ENCODE assay signal across 15 cellular contexts in genomic region chr6:154295733-154296132, GRCh38.
A peak's percentile ranks its signal among the peaks of the same experiment; 100 is the strongest.
DNase-seq lines count a peak whose midpoint lies in the region; ATAC-seq, FAIRE-seq and TF ChIP-seq lines count a peak whose summit lies in the region.
"Had no signal": no experiment of that assay in that cellular context is flagged by ENCODE, and none has a peak within 500 bp of the region (broad histone marks: within the 10 kb centered on the region; RNA-seq: fewer than 3 reads in every experiment).

No MANE protein-coding gene starts in this region.

- no peak overlapping the region for H3K27ac ChIP-seq in K562 (ENCODE audit: extremely low read depth, low read depth, low read length)
- H3K27ac ChIP-seq: BLaER1 had no signal

- no peak overlapping the region for H3K4me3 Mint-ChIP-seq in activated CD4-positive, alpha-beta T cell treated with anti-CD3 and anti-CD28 coated beads, Interleukin-2, amount 10 ng/mL, durations not matched to agents 24 days and 14 days
- H3K4me3 Mint-ChIP-seq in CD14-positive monocyte, result no peak overlapping the region
- H3K4me3 Mint-ChIP-seq in stimulated activated memory B cell treated with anti-CD40 and anti-IgM and Interleukin-4, amounts not matched to agents 10 μg/mL and 1 μg/mL and 100 μg/mL, for 72 hours, result no peak overlapping the region
- H3K4me3 Mint-ChIP-seq in mesothelial cell of epicardium, result no peak overlapping the region
- H3K4me3 Mint-ChIP-seq: CD4-positive, CD25-positive, alpha-beta regulatory T cell; H9 had no signal

- no peak overlapping the region for H3K4me3 ChIP-seq in K562
- H3K4me3 ChIP-seq: BLaER1 had no signal

- no peaks in the 10 kb centered on the region for H4K20me1 ChIP-seq in K562 (replicated peaks; ENCODE audit: control insufficient read depth, insufficient read depth, low read length)
- H4K20me1 ChIP-seq: BLaER1 had no signal

- H3K9me3 Mint-ChIP-seq in activated CD4-positive, alpha-beta T cell treated with anti-CD3 and anti-CD28 coated beads, Interleukin-2, amount 10 ng/mL, durations not matched to agents 24 days and 14 days, result no peaks in the 10 kb centered on the region
- H3K9me3 Mint-ChIP-seq in CD14-positive monocyte (peaks cover 0 to 4% (median 2%) of the 10 kb centered on the region in 7 donors), mesothelial cell of epicardium (peaks cover 16% of the 10 kb centered on the region)
- no peaks in the 10 kb centered on the region for H3K9me3 Mint-ChIP-seq in stimulated activated memory B cell treated with anti-CD40 and anti-IgM and Interleukin-4, amounts not matched to agents 10 μg/mL and 1 μg/mL and 100 μg/mL, for 72 hours
- H3K9me3 Mint-ChIP-seq: H9 had no signal

- no peak for TF ChIP-seq EP300 in K562 (IDR thresholded peaks at IDR 0.05; ENCODE audit: low read length)

- WGBS in K562 (ENCODE audit: insufficient coverage, low coverage, missing lambda C conversion rate), result 0% methylated on average over 2 of the region's 4 CpGs

- POLR2A ChIA-PET in K562 (lab: Yijun Ruan, JAX), result interaction anchor here (0.9 kb wide), 1 partner anchor 18 kb away, joined by 4 read pairs; no protein-coding TSS in a partner anchor

- intact Hi-C loops in activated CD4-positive, alpha-beta T cell treated with anti-CD3 and anti-CD28 coated beads, Interleukin-2, amount 10 ng/mL, durations not matched to agents 24 days and 14 days (cut with micrococcal nuclease), result no loop called here
- intact Hi-C loops in CD14-positive monocyte (cut with micrococcal nuclease), result no loop called here
- intact Hi-C loops in K562 (cut with micrococcal nuclease), result no loop called here

- no peak for TF ChIP-seq CTCF in CD14-positive monocyte (IDR thresholded peaks at IDR 0.05)
- no peak for TF ChIP-seq CTCF in K562 (IDR thresholded peaks at IDR 0.05 in 2 of 3, conservative IDR thresholded peaks at IDR 0.05 in 1 of 3; ENCODE audit: insufficient read depth in 2 of 3, low read depth in 1 of 3, low read length in 3 of 3)
- TF ChIP-seq CTCF in mesothelial cell of epicardium (IDR thresholded peaks at IDR 0.05; ENCODE audit: unreplicated experiment), result no peak

- H3K4me1 Mint-ChIP-seq in activated CD4-positive, alpha-beta T cell treated with anti-CD3 and anti-CD28 coated beads, Interleukin-2, amount 10 ng/mL, durations not matched to agents 24 days and 14 days, result no peaks in the 10 kb centered on the region
- H3K4me1 Mint-ChIP-seq in CD14-positive monocyte (peaks cover 58% of the 10 kb centered on the region), mesothelial cell of epicardium (peaks cover 22% of the 10 kb centered on the region)
- H3K4me1 Mint-ChIP-seq in stimulated activated memory B cell treated with anti-CD40 and anti-IgM and Interleukin-4, amounts not matched to agents 10 μg/mL and 1 μg/mL and 100 μg/mL, for 72 hours, result peaks cover 6% of the 10 kb centered on the region
- H3K4me1 Mint-ChIP-seq: H9 had no signal

- H3K36me3 Mint-ChIP-seq in activated CD4-positive, alpha-beta T cell treated with anti-CD3 and anti-CD28 coated beads, Interleukin-2, amount 10 ng/mL, durations not matched to agents 24 days and 14 days (ENCODE audit: low read depth), result no peaks in the 10 kb centered on the region
- H3K36me3 Mint-ChIP-seq in CD14-positive monocyte (peaks cover 23 to 38% of the 10 kb centered on the region in 2 donors), mesothelial cell of epicardium (peaks cover 1% of the 10 kb centered on the region)
- no peaks in the 10 kb centered on the region for H3K36me3 Mint-ChIP-seq in stimulated activated memory B cell treated with anti-CD40 and anti-IgM and Interleukin-4, amounts not matched to agents 10 μg/mL and 1 μg/mL and 100 μg/mL, for 72 hours
- H3K36me3 Mint-ChIP-seq: CD4-positive, CD25-positive, alpha-beta regulatory T cell had no signal

- peak; percentile 28 for DNase-seq in activated CD4-positive, alpha-beta T cell treated with anti-CD3 and anti-CD28 coated beads, Interleukin-2, amount 10 ng/mL, durations not matched to agents 24 days and 14 days
- no peak for DNase-seq in activated CD4-positive, alpha-beta T cell treated with anti-CD3 and anti-CD28 coated beads, Interleukin-2, amount 50 U/mL, for 48 hours
- DNase-seq in CD14-positive monocyte (ENCODE audit: low spot score), result no peak
- DNase-seq in K562 (ENCODE audit: extremely low read depth in 1 of 4, low spot score in 3 of 4), result no peak
- DNase-seq in mesothelial cell of epicardium (ENCODE audit: low spot score in 2 of 2, unreplicated experiment in 2 of 2), result no peak
- DNase-seq: 8988T; AML-193; Calu3; CD4-positive, CD25-positive, alpha-beta regulatory T cell; DMS 273 treated with DMSO at 0.1 percent for 48 hours; GOT3; H9 had no signal

- H3K4me1 ChIP-seq in K562 (replicated peaks in 1 of 2; ENCODE audit: control insufficient read depth in 2 of 2, insufficient read depth in 2 of 2, low read length in 2 of 2), result no peaks in the 10 kb centered on the region

- H3K9ac ChIP-seq in K562 (ENCODE audit: insufficient read depth in 1 of 2, low read depth in 2 of 2, low read length in 2 of 2), result no peak overlapping the region
- H3K9ac ChIP-seq: BLaER1 had no signal

- no peaks in the 10 kb centered on the region for H3K9me1 ChIP-seq in K562 (ENCODE audit: control insufficient read depth, insufficient read depth, low read length)

- no peak overlapping the region for H3K27ac Mint-ChIP-seq in activated CD4-positive, alpha-beta T cell treated with anti-CD3 and anti-CD28 coated beads, Interleukin-2, amount 10 ng/mL, durations not matched to agents 24 days and 14 days
- H3K27ac Mint-ChIP-seq in CD14-positive monocyte, result peak overlapping the region in 5 of 7 donors; percentile 16 to 83 (median 66)
- H3K27ac Mint-ChIP-seq in stimulated activated memory B cell treated with anti-CD40 and anti-IgM and Interleukin-4, amounts not matched to agents 10 μg/mL and 1 μg/mL and 100 μg/mL, for 72 hours, result no peak overlapping the region
- H3K27ac Mint-ChIP-seq in mesothelial cell of epicardium, result no peak overlapping the region

- no peaks in the 10 kb centered on the region for H3K79me2 ChIP-seq in K562 (ENCODE audit: control insufficient read depth, insufficient read depth, low read length)

- H3K27me3 ChIP-seq in K562 (ENCODE audit: control insufficient read depth in 2 of 2, insufficient read depth in 2 of 2, low read length in 2 of 2), result peaks cover 8 to 20% of the 10 kb centered on the region in 2 experiments; a peak in 3 of 5 replicates
- H3K27me3 ChIP-seq: BLaER1 had no signal

- no peak for TF ChIP-seq POLR2A in K562 (conservative IDR thresholded peaks at IDR 0.05)

- FAIRE-seq in K562 (lab: Jason Lieb, UNC), result no peak

- CTCF ChIA-PET in K562 (lab: Yijun Ruan, JAX; ENCODE audit: low intra/inter-chr PET ratio), result no interaction called here

- no peaks in the 10 kb centered on the region for H3K9me3 ChIP-seq in K562 (replicated peaks; ENCODE audit: control insufficient read depth, insufficient read depth, low read depth, low read length)

- peaks cover 31% of the 10 kb centered on the region for H3K27me3 Mint-ChIP-seq in activated CD4-positive, alpha-beta T cell treated with anti-CD3 and anti-CD28 coated beads, Interleukin-2, amount 10 ng/mL, durations not matched to agents 24 days and 14 days
- H3K27me3 Mint-ChIP-seq in CD14-positive monocyte (ENCODE audit: low read depth in 3 of 3) (no peaks in the 10 kb centered on the region), mesothelial cell of epicardium (ENCODE audit: low read depth) (no peaks in the 10 kb centered on the region)
- no peaks in the 10 kb centered on the region for H3K27me3 Mint-ChIP-seq in stimulated activated memory B cell treated with anti-CD40 and anti-IgM and Interleukin-4, amounts not matched to agents 10 μg/mL and 1 μg/mL and 100 μg/mL, for 72 hours
- H3K27me3 Mint-ChIP-seq: CD4-positive, CD25-positive, alpha-beta regulatory T cell had no signal

- no peak for TF ChIP-seq RAD21 in K562 (CRISPR knock-in tag; conservative IDR thresholded peaks at IDR 0.05 in 1 of 2, IDR thresholded peaks at IDR 0.05 in 1 of 2)

- no TSS peak for BruUV-seq in K562 (replicated peaks; lab: Mats Ljungman, UMichigan)

- no peak overlapping the region for H3K4me2 ChIP-seq in K562 (ENCODE audit: insufficient read depth, low read length)
- H3K4me2 ChIP-seq: BLaER1 had no signal

- in situ Hi-C loops in K562 (cut with MboI), result no loop called here

- H3K36me3 ChIP-seq in K562 (ENCODE audit: control insufficient read depth, insufficient read depth, low read length), result no peaks in the 10 kb centered on the region
- H3K36me3 ChIP-seq: BLaER1 had no signal

- ATAC-seq in K562 (no peak), GM21526 (IDR thresholded peaks at IDR 0.05; ENCODE audit: low FRiP score, unreplicated experiment) (no peak)
- ATAC-seq in stimulated activated memory B cell treated with anti-CD40 and anti-IgM and Interleukin-4, amounts not matched to agents 10 μg/mL and 1 μg/mL and 100 μg/mL, for 72 hours, result peak; percentile 27

- no peak overlapping the region for H2AFZ ChIP-seq in K562 (ENCODE audit: low read depth, low read length)

TF ChIP-seq in K562, 482 proteins besides CTCF, POLR2A, EP300 and RAD21:
- TF ChIP-seq DLX4 (CRISPR knock-in tag; IDR thresholded peaks at IDR 0.05), result no peak
- TF ChIP-seq NFIC (IDR thresholded peaks at IDR 0.05), result peak; percentile 43

Comparison
In these comparisons a context has a peak if more than half of its experiments do, and no peak if none do; other contexts are left out.
1. H3K27ac Mint-ChIP-seq: peak in CD14-positive monocyte (5 of 7); none in activated CD4-positive, alpha-beta T cell treated with anti-CD3 and anti-CD28 coated beads, Interleukin-2, amount 10 ng/mL, durations not matched to agents 24 days and 14 days (single experiment), stimulated activated memory B cell treated with anti-CD40 and anti-IgM and Interleukin-4, amounts not matched to agents 10 μg/mL and 1 μg/mL and 100 μg/mL, for 72 hours (single experiment) and mesothelial cell of epicardium (single experiment).